In the genomic region with DNA sequence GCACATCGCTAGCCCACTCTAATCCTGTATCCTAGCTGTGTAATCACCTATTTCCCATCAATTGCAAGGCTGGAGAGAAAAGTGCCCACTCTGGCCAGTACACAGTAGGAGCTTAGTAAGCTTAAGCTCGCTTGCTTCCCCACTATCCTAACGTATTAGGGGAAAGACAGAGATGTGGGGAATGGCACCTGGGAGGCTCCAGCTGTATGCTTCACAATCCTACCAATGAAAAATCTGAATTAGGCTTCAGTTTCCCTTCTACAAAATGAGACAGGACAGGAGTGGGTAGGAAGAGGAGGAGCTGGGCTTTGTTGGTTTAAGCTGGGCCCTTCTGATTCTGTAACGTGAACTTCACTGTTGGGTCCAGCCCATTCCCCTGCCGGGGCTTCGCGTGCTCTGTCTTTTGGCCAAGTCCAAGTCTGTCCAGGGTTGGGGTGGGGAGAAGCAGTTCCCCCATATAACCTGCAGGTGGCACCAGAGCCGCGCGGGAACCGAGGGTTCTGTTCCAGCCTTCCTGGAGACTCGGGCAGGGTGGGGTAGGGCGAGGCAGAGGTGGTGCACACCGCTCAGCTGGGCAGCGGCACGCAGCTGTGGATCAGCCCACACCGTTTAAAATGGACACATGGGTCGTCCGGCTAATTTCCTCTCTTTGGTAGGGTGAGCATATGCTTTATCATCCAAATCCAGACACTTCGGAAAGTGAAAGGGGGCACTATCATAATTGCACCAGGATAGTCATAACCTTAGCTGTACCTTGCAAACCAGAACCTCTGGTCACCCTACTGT, we compare ENCODE assay signal across 1 cellular context.
TF ChIP-seq lines count a peak whose summit lies in the region.

No MANE protein-coding gene starts in this region.

TF ChIP-seq in HepG2, 621 proteins besides CTCF, POLR2A, EP300 and RAD21 (continued from another document and continues in another):
- TF ChIP-seq ZHX2 (IDR thresholded peaks at IDR 0.05; ENCODE audit: low read depth) (no peak), ZHX2 (CRISPR knock-in tag; IDR thresholded peaks at IDR 0.05; ENCODE audit: borderline replicate concordance) (no peak), RFX5 (IDR thresholded peaks at IDR 0.05; ENCODE audit: low read depth, low read length) (no peak), ZNF616 (CRISPR knock-in tag; IDR thresholded peaks at IDR 0.05; ENCODE audit: low read depth) (no peak), DBP (CRISPR knock-in tag; IDR thresholded peaks at IDR 0.05; ENCODE audit: not compliant biosample characterization) (no peak), ZNF138 (CRISPR knock-in tag; IDR thresholded peaks at IDR 0.05; ENCODE audit: low read depth) (no peak), ZNF619 (CRISPR knock-in tag; IDR thresholded peaks at IDR 0.05) (no peak), TCF7 (IDR thresholded peaks at IDR 0.05; ENCODE audit: low read depth) (no peak), ZNF724P (CRISPR knock-in tag; IDR thresholded peaks at IDR 0.05; ENCODE audit: borderline replicate concordance) (no peak), HOXA5 (CRISPR knock-in tag; IDR thresholded peaks at IDR 0.05) (0 out of 2 replicates have a peak, but pooled peaks have one; percentile 29), NCOA2 (CRISPR knock-in tag; IDR thresholded peaks at IDR 0.05) (no peak), DMAP1 (CRISPR knock-in tag; IDR thresholded peaks at IDR 0.05) (no peak), MYNN (CRISPR knock-in tag; IDR thresholded peaks at IDR 0.05; ENCODE audit: low read depth) (no peak), SALL1 (CRISPR knock-in tag; IDR thresholded peaks at IDR 0.05) (peak; percentile 52; the same call in 1 of the 2 replicates), NONO (IDR thresholded peaks at IDR 0.05) (no peak), NONO (CRISPR knock-in tag; conservative IDR thresholded peaks at IDR 0.05) (0 out of 2 replicates have a peak, but pooled peaks have one; percentile 32), ZNF503 (CRISPR knock-in tag; IDR thresholded peaks at IDR 0.05) (no peak), RARG (CRISPR knock-in tag; IDR thresholded peaks at IDR 0.05; ENCODE audit: low read depth) (no peak), CC2D1A (CRISPR knock-in tag; IDR thresholded peaks at IDR 0.05) (no peak)
- TF ChIP-seq, protein P1, sequence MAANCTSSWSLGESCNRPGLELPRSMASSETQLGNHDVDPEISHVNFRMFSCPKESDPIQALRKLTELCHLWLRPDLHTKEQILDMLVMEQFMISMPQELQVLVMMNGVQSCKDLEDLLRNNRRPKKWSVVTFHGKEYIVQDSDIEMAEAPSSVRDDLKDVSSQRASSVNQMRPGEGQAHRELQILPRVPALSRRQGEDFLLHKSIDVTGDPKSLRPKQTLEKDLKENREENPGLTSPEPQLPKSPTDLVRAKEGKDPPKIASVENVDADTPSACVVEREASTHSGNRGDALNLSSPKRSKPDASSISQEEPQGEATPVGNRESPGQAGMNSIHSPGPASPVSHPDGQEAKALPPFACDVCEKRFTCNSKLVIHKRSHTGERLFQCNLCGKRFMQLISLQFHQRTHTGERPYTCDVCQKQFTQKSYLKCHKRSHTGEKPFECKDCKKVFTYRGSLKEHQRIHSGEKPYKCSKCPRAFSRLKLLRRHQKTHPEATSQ (CRISPR knock-in tag; IDR thresholded peaks at IDR 0.05; ENCODE audit: borderline replicate concordance) = no peak
- TF ChIP-seq, protein P2, sequence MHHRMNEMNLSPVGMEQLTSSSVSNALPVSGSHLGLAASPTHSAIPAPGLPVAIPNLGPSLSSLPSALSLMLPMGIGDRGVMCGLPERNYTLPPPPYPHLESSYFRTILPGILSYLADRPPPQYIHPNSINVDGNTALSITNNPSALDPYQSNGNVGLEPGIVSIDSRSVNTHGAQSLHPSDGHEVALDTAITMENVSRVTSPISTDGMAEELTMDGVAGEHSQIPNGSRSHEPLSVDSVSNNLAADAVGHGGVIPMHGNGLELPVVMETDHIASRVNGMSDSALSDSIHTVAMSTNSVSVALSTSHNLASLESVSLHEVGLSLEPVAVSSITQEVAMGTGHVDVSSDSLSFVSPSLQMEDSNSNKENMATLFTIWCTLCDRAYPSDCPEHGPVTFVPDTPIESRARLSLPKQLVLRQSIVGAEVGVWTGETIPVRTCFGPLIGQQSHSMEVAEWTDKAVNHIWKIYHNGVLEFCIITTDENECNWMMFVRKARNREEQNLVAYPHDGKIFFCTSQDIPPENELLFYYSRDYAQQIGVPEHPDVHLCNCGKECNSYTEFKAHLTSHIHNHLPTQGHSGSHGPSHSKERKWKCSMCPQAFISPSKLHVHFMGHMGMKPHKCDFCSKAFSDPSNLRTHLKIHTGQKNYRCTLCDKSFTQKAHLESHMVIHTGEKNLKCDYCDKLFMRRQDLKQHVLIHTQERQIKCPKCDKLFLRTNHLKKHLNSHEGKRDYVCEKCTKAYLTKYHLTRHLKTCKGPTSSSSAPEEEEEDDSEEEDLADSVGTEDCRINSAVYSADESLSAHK (CRISPR knock-in tag; IDR thresholded peaks at IDR 0.05; ENCODE audit: borderline replicate concordance) = no peak
- TF ChIP-seq, protein P3, sequence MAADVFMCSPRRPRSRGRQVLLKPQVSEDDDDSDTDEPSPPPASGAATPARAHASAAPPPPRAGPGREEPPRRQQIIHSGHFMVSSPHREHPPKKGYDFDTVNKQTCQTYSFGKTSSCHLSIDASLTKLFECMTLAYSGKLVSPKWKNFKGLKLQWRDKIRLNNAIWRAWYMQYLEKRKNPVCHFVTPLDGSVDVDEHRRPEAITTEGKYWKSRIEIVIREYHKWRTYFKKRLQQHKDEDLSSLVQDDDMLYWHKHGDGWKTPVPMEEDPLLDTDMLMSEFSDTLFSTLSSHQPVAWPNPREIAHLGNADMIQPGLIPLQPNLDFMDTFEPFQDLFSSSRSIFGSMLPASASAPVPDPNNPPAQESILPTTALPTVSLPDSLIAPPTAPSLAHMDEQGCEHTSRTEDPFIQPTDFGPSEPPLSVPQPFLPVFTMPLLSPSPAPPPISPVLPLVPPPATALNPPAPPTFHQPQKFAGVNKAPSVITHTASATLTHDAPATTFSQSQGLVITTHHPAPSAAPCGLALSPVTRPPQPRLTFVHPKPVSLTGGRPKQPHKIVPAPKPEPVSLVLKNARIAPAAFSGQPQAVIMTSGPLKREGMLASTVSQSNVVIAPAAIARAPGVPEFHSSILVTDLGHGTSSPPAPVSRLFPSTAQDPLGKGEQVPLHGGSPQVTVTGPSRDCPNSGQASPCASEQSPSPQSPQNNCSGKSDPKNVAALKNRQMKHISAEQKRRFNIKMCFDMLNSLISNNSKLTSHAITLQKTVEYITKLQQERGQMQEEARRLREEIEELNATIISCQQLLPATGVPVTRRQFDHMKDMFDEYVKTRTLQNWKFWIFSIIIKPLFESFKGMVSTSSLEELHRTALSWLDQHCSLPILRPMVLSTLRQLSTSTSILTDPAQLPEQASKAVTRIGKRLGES (CRISPR knock-in tag; IDR thresholded peaks at IDR 0.05; ENCODE audit: borderline replicate concordance) = no peak
- TF ChIP-seq, protein P4, sequence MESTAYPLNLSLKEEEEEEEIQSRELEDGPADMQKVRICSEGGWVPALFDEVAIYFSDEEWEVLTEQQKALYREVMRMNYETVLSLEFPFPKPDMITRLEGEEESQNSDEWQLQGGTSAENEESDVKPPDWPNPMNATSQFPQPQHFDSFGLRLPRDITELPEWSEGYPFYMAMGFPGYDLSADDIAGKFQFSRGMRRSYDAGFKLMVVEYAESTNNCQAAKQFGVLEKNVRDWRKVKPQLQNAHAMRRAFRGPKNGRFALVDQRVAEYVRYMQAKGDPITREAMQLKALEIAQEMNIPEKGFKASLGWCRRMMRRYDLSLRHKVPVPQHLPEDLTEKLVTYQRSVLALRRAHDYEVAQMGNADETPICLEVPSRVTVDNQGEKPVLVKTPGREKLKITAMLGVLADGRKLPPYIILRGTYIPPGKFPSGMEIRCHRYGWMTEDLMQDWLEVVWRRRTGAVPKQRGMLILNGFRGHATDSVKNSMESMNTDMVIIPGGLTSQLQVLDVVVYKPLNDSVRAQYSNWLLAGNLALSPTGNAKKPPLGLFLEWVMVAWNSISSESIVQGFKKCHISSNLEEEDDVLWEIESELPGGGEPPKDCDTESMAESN (CRISPR knock-in tag; conservative IDR thresholded peaks at IDR 0.05) = 0 out of 2 replicates have a peak, but pooled peaks have one; percentile 22
- TF ChIP-seq, protein P5, sequence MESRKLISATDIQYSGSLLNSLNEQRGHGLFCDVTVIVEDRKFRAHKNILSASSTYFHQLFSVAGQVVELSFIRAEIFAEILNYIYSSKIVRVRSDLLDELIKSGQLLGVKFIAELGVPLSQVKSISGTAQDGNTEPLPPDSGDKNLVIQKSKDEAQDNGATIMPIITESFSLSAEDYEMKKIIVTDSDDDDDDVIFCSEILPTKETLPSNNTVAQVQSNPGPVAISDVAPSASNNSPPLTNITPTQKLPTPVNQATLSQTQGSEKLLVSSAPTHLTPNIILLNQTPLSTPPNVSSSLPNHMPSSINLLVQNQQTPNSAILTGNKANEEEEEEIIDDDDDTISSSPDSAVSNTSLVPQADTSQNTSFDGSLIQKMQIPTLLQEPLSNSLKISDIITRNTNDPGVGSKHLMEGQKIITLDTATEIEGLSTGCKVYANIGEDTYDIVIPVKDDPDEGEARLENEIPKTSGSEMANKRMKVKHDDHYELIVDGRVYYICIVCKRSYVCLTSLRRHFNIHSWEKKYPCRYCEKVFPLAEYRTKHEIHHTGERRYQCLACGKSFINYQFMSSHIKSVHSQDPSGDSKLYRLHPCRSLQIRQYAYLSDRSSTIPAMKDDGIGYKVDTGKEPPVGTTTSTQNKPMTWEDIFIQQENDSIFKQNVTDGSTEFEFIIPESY (CRISPR knock-in tag; IDR thresholded peaks at IDR 0.05) = no peak
- TF ChIP-seq, protein P6, sequence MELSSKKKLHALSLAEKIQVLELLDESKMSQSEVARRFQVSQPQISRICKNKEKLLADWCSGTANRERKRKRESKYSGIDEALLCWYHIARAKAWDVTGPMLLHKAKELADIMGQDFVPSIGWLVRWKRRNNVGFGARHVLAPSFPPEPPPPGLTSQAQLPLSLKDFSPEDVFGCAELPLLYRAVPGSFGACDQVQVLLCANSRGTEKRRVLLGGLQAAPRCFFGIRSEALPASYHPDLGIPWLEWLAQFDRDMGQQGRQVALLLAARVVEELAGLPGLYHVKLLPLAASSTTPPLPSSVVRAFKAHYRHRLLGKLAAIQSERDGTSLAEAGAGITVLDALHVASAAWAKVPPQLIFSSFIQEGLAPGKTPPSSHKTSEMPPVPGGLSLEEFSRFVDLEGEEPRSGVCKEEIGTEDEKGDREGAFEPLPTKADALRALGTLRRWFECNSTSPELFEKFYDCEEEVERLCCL (CRISPR knock-in tag; IDR thresholded peaks at IDR 0.05; ENCODE audit: borderline replicate concordance) = no peak
- TF ChIP-seq, protein P7, sequence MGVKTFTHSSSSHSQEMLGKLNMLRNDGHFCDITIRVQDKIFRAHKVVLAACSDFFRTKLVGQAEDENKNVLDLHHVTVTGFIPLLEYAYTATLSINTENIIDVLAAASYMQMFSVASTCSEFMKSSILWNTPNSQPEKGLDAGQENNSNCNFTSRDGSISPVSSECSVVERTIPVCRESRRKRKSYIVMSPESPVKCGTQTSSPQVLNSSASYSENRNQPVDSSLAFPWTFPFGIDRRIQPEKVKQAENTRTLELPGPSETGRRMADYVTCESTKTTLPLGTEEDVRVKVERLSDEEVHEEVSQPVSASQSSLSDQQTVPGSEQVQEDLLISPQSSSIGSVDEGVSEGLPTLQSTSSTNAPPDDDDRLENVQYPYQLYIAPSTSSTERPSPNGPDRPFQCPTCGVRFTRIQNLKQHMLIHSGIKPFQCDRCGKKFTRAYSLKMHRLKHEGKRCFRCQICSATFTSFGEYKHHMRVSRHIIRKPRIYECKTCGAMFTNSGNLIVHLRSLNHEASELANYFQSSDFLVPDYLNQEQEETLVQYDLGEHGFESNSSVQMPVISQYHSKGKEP (CRISPR knock-in tag; IDR thresholded peaks at IDR 0.05) = no peak
